19 cellular contexts compared by ENCODE assay signal in the genomic region with DNA sequence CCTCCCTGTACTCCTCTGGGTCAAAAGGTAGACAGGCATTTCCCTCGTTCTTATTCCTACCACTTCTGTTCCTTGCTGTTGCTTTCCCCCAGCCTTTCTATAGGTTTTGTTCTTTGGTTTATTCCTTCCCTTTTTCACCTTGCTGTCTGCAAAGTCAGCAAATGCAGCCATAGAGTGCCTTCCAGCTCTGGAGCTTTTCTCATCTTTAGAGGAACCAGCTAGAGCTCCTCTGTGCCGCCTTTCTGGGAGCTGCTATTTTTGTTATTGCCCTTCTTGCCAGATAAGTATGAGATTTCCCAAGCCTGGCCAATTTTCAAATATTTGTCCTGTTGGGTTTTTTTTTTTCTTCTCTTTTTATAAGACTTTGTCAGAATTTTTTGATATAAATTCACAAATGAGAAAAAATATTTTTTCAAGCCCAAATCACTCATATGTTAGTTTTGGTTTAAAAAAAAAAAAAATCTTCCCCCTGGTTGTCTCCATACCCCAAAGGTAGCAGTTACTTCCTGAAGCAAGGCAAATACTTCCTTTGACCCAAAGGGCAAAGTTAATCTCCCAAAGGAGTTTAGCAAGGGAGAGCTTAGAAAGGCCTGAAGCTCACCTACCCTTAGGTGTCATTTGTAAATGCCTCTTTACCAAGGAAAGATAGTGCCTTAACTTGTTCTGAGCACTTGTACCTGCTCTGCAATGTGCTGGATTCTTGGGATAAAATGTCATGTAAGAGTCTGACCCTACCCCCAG. TPM values are rescaled to one million over a fixed set of nuclear protein-coding genes. Genes with fewer than 3 reads are reported as not detected.
DNase-seq lines count a peak whose midpoint lies in the region; ATAC-seq and TF ChIP-seq lines count a peak whose summit lies in the region.
"Had no signal": no experiment of that assay in that cellular context is flagged by ENCODE, and none has a peak within 500 bp of the region (broad histone marks: within the 10 kb centered on the region; RNA-seq: fewer than 3 reads in every experiment).

No MANE protein-coding gene starts in this region.

- no peaks in the 10 kb centered on the region for H3K27me3 Mint-ChIP-seq in activated T-cell treated with anti-CD3 and anti-CD28 coated beads, Interleukin-2, amount 50 U/mL, for 24 hours
- H3K27me3 Mint-ChIP-seq in WTC11 (ENCODE audit: low read depth) (no peaks in the 10 kb centered on the region), immature natural killer cell (ENCODE audit: low read depth in 3 of 3) (peaks cover under 1 to 8% (median 3%) of the 10 kb centered on the region in 3 donors)
- H3K27me3 Mint-ChIP-seq: activated CD8-positive, alpha-beta memory T cell treated with anti-CD3 and anti-CD28 coated beads, Interleukin-2, amount 10 ng/mL, durations not matched to agents 7 days and 5 days had no signal

- H3K9me3 ChIP-seq in effector memory CD4-positive, alpha-beta T cell (ENCODE audit: control insufficient read depth, low read length), result no peaks in the 10 kb centered on the region
- H3K9me3 ChIP-seq: A549 had no signal

- TF ChIP-seq CTCF in WTC11 (IDR thresholded peaks at IDR 0.05) (no peak), omental fat pad (IDR thresholded peaks at IDR 0.05) (no peak)

- CTCF ChIA-PET in WTC11 (lab: Charles Lee), result no interaction called here

- H3K4me3 ChIP-seq in effector memory CD4-positive, alpha-beta T cell (ENCODE audit: insufficient read depth, low read depth, low read length, poor library complexity, severe bottlenecking), result no peak overlapping the region
- H3K4me3 ChIP-seq: A549 had no signal

- peaks cover 7% of the 10 kb centered on the region for H3K4me1 ChIP-seq in effector memory CD4-positive, alpha-beta T cell (ENCODE audit: control insufficient read depth, insufficient read depth, low read length, poor library complexity, severe bottlenecking)
- H3K4me1 ChIP-seq: A549, foreskin keratinocyte had no signal

- H3K4me1 Mint-ChIP-seq in activated T-cell treated with anti-CD3 and anti-CD28 coated beads, Interleukin-2, amount 50 U/mL, for 24 hours (ENCODE audit: low read depth), result peaks cover 7% of the 10 kb centered on the region
- H3K4me1 Mint-ChIP-seq in WTC11 (peaks cover 13% of the 10 kb centered on the region), immature natural killer cell (peaks cover 7 to 13% of the 10 kb centered on the region in 2 donors)
- H3K4me1 Mint-ChIP-seq in stimulated activated effector memory CD8-positive, alpha-beta T cell treated with anti-CD3 and anti-CD28 coated beads, Interleukin-12 subunit alpha, Interleukin-12 subunit beta, amount 100 ng/mL, for 72 hours, result peaks cover 8% of the 10 kb centered on the region

- ATAC-seq in WTC11 (no peak), omental fat pad (ENCODE audit: low FRiP score) (no peak)
- no peak for ATAC-seq in stimulated activated effector memory CD8-positive, alpha-beta T cell treated with anti-CD3 and anti-CD28 coated beads, Interleukin-12 subunit alpha, Interleukin-12 subunit beta, amount 100 ng/mL, for 72 hours
- ATAC-seq: activated CD8-positive, alpha-beta memory T cell treated with anti-CD3 and anti-CD28 coated beads, Interleukin-2, amount 10 ng/mL, durations not matched to agents 7 days and 5 days; foreskin keratinocyte had no signal

- no peak overlapping the region for H3K4me3 Mint-ChIP-seq in activated T-cell treated with anti-CD3 and anti-CD28 coated beads, Interleukin-2, amount 50 U/mL, for 24 hours
- H3K4me3 Mint-ChIP-seq in WTC11 (no peak overlapping the region), immature natural killer cell (no peak overlapping the region)
- H3K4me3 Mint-ChIP-seq in stimulated activated effector memory CD8-positive, alpha-beta T cell treated with anti-CD3 and anti-CD28 coated beads, Interleukin-12 subunit alpha, Interleukin-12 subunit beta, amount 100 ng/mL, for 72 hours, result no peak overlapping the region
- H3K4me3 Mint-ChIP-seq: activated CD8-positive, alpha-beta memory T cell treated with anti-CD3 and anti-CD28 coated beads, Interleukin-2, amount 10 ng/mL, durations not matched to agents 7 days and 5 days had no signal

- no peaks in the 10 kb centered on the region for H3K9me3 Mint-ChIP-seq in activated T-cell treated with anti-CD3 and anti-CD28 coated beads, Interleukin-2, amount 50 U/mL, for 24 hours
- no peaks in the 10 kb centered on the region for H3K9me3 Mint-ChIP-seq in WTC11
- no peaks in the 10 kb centered on the region for H3K9me3 Mint-ChIP-seq in immature natural killer cell
- H3K9me3 Mint-ChIP-seq in stimulated activated effector memory CD8-positive, alpha-beta T cell treated with anti-CD3 and anti-CD28 coated beads, Interleukin-12 subunit alpha, Interleukin-12 subunit beta, amount 100 ng/mL, for 72 hours, result no peaks in the 10 kb centered on the region

- H3K27ac Mint-ChIP-seq in activated T-cell treated with anti-CD3 and anti-CD28 coated beads, Interleukin-2, amount 50 U/mL, for 24 hours, result peak overlapping the region; percentile 69
- H3K27ac Mint-ChIP-seq in WTC11 (peak overlapping the region; percentile 47; the same call in 1 of the 2 replicates), immature natural killer cell (peak overlapping the region in 4 of 6 donors; percentile 2 to 70 (median 36))
- H3K27ac Mint-ChIP-seq in stimulated activated effector memory CD8-positive, alpha-beta T cell treated with anti-CD3 and anti-CD28 coated beads, Interleukin-12 subunit alpha, Interleukin-12 subunit beta, amount 100 ng/mL, for 72 hours, result peak overlapping the region; percentile 3
- H3K27ac Mint-ChIP-seq: activated CD8-positive, alpha-beta memory T cell treated with anti-CD3 and anti-CD28 coated beads, Interleukin-2, amount 10 ng/mL, durations not matched to agents 7 days and 5 days had no signal

- H3K36me3 Mint-ChIP-seq in activated T-cell treated with anti-CD3 and anti-CD28 coated beads, Interleukin-2, amount 50 U/mL, for 24 hours (ENCODE audit: low read depth), result peaks cover 48% of the 10 kb centered on the region
- H3K36me3 Mint-ChIP-seq in WTC11 (peaks cover 11% of the 10 kb centered on the region), immature natural killer cell (peaks cover 0 to 17% (median 8%) of the 10 kb centered on the region in 3 donors)
- H3K36me3 Mint-ChIP-seq in stimulated activated effector memory CD8-positive, alpha-beta T cell treated with anti-CD3 and anti-CD28 coated beads, Interleukin-12 subunit alpha, Interleukin-12 subunit beta, amount 100 ng/mL, for 72 hours, result peaks cover 67% of the 10 kb centered on the region

- H3K27me3 ChIP-seq in effector memory CD4-positive, alpha-beta T cell (replicated peaks; ENCODE audit: control insufficient read depth, insufficient read depth, low read length, poor library complexity, severe bottlenecking), result no peaks in the 10 kb centered on the region
- H3K27me3 ChIP-seq: foreskin keratinocyte had no signal

- peaks cover 14% of the 10 kb centered on the region for H3K36me3 ChIP-seq in effector memory CD4-positive, alpha-beta T cell (ENCODE audit: control insufficient read depth, insufficient read depth, low read length)

- no peak overlapping the region for H3K27ac ChIP-seq in effector memory CD4-positive, alpha-beta T cell (ENCODE audit: insufficient read depth, low read length, poor library complexity, severe bottlenecking)
- H3K27ac ChIP-seq: A549, foreskin keratinocyte, HL-60 had no signal

- no peak for DNase-seq in activated T-cell treated with anti-CD3 and anti-CD28 coated beads, Interleukin-2, amount 50 U/mL, for 24 hours
- DNase-seq in activated T-cell treated with anti-CD3 and anti-CD28 coated beads for 4 hours (no peak), WTC11 (ENCODE audit: low spot score) (no peak), immature natural killer cell (no peak), omental fat pad (ENCODE audit: low spot score) (no peak), NCI-H446 treated with DMSO at 0.1 percent for 48 hours (lab: John Stamatoyannopoulos, UW) (no peak)
- DNase-seq in stimulated activated effector memory CD8-positive, alpha-beta T cell treated with anti-CD3 and anti-CD28 coated beads, Interleukin-12 subunit alpha, Interleukin-12 subunit beta, amount 100 ng/mL, for 72 hours (ENCODE audit: low spot score in 2 of 2), result no peak
- DNase-seq in effector memory CD4-positive, alpha-beta T cell, result no peak
- DNase-seq: activated CD8-positive, alpha-beta memory T cell treated with anti-CD3 and anti-CD28 coated beads, Interleukin-2, amount 10 ng/mL, durations not matched to agents 7 days and 5 days; activated gamma-delta T cell treated with Interleukin-2 at 50 U/mL for 16 hours; foreskin keratinocyte; GDM1; KBM-7; mesenchymal stem cell; NCI-H2171 treated with DMSO at 0.1 percent for 48 hours; stimulated activated CD4-positive, alpha-beta T cell treated with anti-CD3 and anti-CD28 coated beads, Interleukin-4, amount 100 ng/mL, for 4 hours; T-helper 1 cell had no signal

- POLR2A ChIA-PET in WTC11 (lab: Charles Lee), result no interaction called here

TF ChIP-seq in WTC11, 78 proteins besides CTCF, POLR2A, EP300 and RAD21 (continues in another document):
- TF ChIP-seq, protein P1, sequence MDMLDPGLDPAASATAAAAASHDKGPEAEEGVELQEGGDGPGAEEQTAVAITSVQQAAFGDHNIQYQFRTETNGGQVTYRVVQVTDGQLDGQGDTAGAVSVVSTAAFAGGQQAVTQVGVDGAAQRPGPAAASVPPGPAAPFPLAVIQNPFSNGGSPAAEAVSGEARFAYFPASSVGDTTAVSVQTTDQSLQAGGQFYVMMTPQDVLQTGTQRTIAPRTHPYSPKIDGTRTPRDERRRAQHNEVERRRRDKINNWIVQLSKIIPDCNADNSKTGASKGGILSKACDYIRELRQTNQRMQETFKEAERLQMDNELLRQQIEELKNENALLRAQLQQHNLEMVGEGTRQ (CRISPR knock-in tag; IDR thresholded peaks at IDR 0.05), result no peak
- TF ChIP-seq KAT7 (CRISPR knock-in tag; IDR thresholded peaks at IDR 0.05; ENCODE audit: borderline replicate concordance), result no peak

RNA-seq across cellular contexts. Expression of a gene that starts 5.1 kb away (rescaled TPM):
- total RNA-seq in WTC11 (2021) (21.0 to 25.1 TPM (median 22.1 TPM) in 3 replicates), omental fat pad (10 to 100 TPM; 13.9 to 21.8 (median 15.2) TPM)
- polyA plus RNA-seq in immature natural killer cell, result 10 to 100 TPM in 2 of 3 donors, 1 to 10 TPM in 1; 6.3 to 14.4 (median 10.4) TPM

Comparison
In these comparisons a context has a peak if more than half of its experiments do, and no peak if none do; other contexts are left out.
1. H3K27ac Mint-ChIP-seq: peak in every context shown above with its lines; median percentile 69 in activated T-cell treated with anti-CD3 and anti-CD28 coated beads, Interleukin-2, amount 50 U/mL, for 24 hours; 47 in WTC11; 36 in immature natural killer cell; 3 in stimulated activated effector memory CD8-positive, alpha-beta T cell treated with anti-CD3 and anti-CD28 coated beads, Interleukin-12 subunit alpha, Interleukin-12 subunit beta, amount 100 ng/mL, for 72 hours.